ENCODE assay signal across 14 cellular contexts in the genomic region with DNA sequence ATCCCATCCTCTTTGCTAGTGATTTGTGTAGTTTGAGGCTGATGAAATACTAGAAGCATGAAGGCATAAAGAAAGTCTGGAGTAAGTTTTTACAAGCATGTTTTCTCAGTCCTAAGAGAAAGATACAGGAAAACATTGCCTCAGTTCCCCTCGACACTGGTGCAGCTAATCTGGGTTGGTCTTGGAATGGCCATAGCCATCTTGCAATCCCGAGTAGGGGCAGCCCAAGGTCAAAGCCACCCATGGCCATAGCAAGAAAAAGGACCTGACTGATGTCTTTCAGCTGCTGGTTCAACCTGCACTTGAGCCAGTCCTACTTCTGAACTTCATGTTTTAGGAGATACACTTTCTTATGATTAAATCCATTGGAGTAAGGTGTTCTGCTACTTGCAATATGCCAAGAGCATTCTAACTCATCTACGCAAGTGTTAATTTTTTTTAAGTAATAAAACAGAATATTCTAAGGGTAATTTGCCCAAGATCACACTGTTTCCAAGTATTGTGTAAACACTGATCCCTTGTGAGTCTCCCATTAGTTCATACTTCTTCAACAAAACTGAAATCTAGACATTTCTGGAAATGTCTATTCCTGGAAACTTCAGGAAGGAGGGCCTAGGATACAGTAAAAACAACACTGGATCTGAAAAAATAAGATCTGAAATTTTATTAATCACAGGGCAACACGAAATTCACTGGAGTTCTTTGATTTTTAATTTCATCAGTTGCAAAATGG.
DNase-seq lines count a peak whose midpoint lies in the region; ATAC-seq and TF ChIP-seq lines count a peak whose summit lies in the region.
"Had no signal": no experiment of that assay in that cellular context is flagged by ENCODE, and none has a peak within 500 bp of the region (broad histone marks: within the 10 kb centered on the region; RNA-seq: fewer than 3 reads in every experiment).

No MANE protein-coding gene starts in this region.

- WGBS in body of pancreas, 2 donors = 75 to 78% methylated on average over 4 of the region's 4 CpGs
- 59% methylated on average over 4 of the region's 4 CpGs for WGBS in right cardiac atrium

- H3K4me1 Mint-ChIP-seq in activated T-cell treated with anti-CD3 and anti-CD28 coated beads, Interleukin-2, amount 50 U/mL, for 24 hours (ENCODE audit: low read depth) = no peaks in the 10 kb centered on the region
- H3K4me1 Mint-ChIP-seq: H9 had no signal

- H3K27ac Mint-ChIP-seq in activated T-cell treated with anti-CD3 and anti-CD28 coated beads, Interleukin-2, amount 50 U/mL, for 24 hours = no peak overlapping the region
- H3K27ac Mint-ChIP-seq: H9 had no signal

- no peaks in the 10 kb centered on the region for H3K27me3 Mint-ChIP-seq in activated T-cell treated with anti-CD3 and anti-CD28 coated beads, Interleukin-2, amount 50 U/mL, for 24 hours

- peaks cover 0 to 4% (median 0%) of the 10 kb centered on the region in 3 donors for H3K9me3 ChIP-seq in body of pancreas
- no peaks in the 10 kb centered on the region for H3K9me3 ChIP-seq in right cardiac atrium (ENCODE audit: control insufficient read depth, low read length)
- no peaks in the 10 kb centered on the region for H3K9me3 ChIP-seq in tibial artery
- H3K9me3 ChIP-seq in MG63 = peaks cover 2% of the 10 kb centered on the region; the same call in 1 of the 2 replicates

- H3K9me3 Mint-ChIP-seq in activated T-cell treated with anti-CD3 and anti-CD28 coated beads, Interleukin-2, amount 50 U/mL, for 24 hours = peaks cover 5% of the 10 kb centered on the region
- H3K9me3 Mint-ChIP-seq: H9 had no signal

- H3K36me3 Mint-ChIP-seq in activated T-cell treated with anti-CD3 and anti-CD28 coated beads, Interleukin-2, amount 50 U/mL, for 24 hours (ENCODE audit: low read depth) = peaks cover 27% of the 10 kb centered on the region

- TF ChIP-seq CTCF in body of pancreas (IDR thresholded peaks at IDR 0.05) (no peak), tibial artery (IDR thresholded peaks at IDR 0.05) (no peak)

- peak overlapping the region in 3 of 4 donors; percentile 12 to 45 (median 31) for H3K27ac ChIP-seq in body of pancreas
- no peak overlapping the region for H3K27ac ChIP-seq in right cardiac atrium (ENCODE audit: low read length)
- peak overlapping the region; percentile 25 to 50 for H3K27ac ChIP-seq in tibial artery
- H3K27ac ChIP-seq: 22Rv1, BLaER1 had no signal

- H3K27me3 ChIP-seq in body of pancreas (no peaks in the 10 kb centered on the region), right cardiac atrium (ENCODE audit: control insufficient read depth, insufficient read depth) (no peaks in the 10 kb centered on the region), tibial artery (no peaks in the 10 kb centered on the region), MG63 (no peaks in the 10 kb centered on the region)
- H3K27me3 ChIP-seq: BLaER1 had no signal

- H3K4me3 ChIP-seq in body of pancreas (no peak overlapping the region), right cardiac atrium (ENCODE audit: low read length) (no peak overlapping the region), tibial artery (no peak overlapping the region), MG63 (no peak overlapping the region)
- H3K4me3 ChIP-seq: BLaER1 had no signal

- intact Hi-C loops in body of pancreas (cut with DNase I) = no loop called here
- intact Hi-C loops in right cardiac atrium (cut with DNase I) = no loop called here
- intact Hi-C loops in tibial artery (cut with DNase I; ENCODE audit: low total_unique reads) = no loop called here

- DNase-seq in NCI-H82 treated with DMSO at 0.1 percent for 48 hours (lab: John Stamatoyannopoulos, UW; ENCODE audit: unreplicated experiment) = peak; percentile 23
- DNase-seq in NCI-H82 (lab: John Stamatoyannopoulos, UW) = no peak
- no peak for DNase-seq in body of pancreas
- peak in 1 of 3 donors; percentile 59 for DNase-seq in right cardiac atrium
- DNase-seq in tibial artery = no peak
- DNase-seq in MG63 = no peak
- no peak for DNase-seq in cerebellar nuclear complex (lab: John Stamatoyannopoulos, UW)
- no peak for DNase-seq in activated T-cell treated with anti-CD3 and anti-CD28 coated beads, Interleukin-2, amount 50 U/mL, for 24 hours
- DNase-seq: AML-193, DMS79, GOT3, H9 had no signal

- H3K4me1 ChIP-seq in body of pancreas = peaks cover 38% of the 10 kb centered on the region
- no peaks in the 10 kb centered on the region for H3K4me1 ChIP-seq in right cardiac atrium (ENCODE audit: control insufficient read depth, insufficient read depth, low read length)
- H3K4me1 ChIP-seq in tibial artery = peaks cover 0 to 54% (median 18%) of the 10 kb centered on the region in 4 donors
- H3K4me1 ChIP-seq: BLaER1 had no signal

- TF ChIP-seq POLR2A in body of pancreas (IDR thresholded peaks at IDR 0.05) = no peak

- ATAC-seq in body of pancreas (no peak), right cardiac atrium (peak; percentile 49 to 85)

- H3K36me3 ChIP-seq in body of pancreas (replicated peaks in 1 of 2; ENCODE audit: insufficient read depth in 1 of 2, low read depth in 2 of 2) (no peaks in the 10 kb centered on the region), tibial artery (peaks cover 0 to 8% (median 4%) of the 10 kb centered on the region in 3 donors), MG63 (0 out of 2 replicates have a peak, but pooled peaks cover 3% of the 10 kb centered on the region)

- no peak overlapping the region for H3K4me3 Mint-ChIP-seq in activated T-cell treated with anti-CD3 and anti-CD28 coated beads, Interleukin-2, amount 50 U/mL, for 24 hours
- H3K4me3 Mint-ChIP-seq: H9 had no signal
